8 cellular contexts compared by ENCODE assay signal in genomic region chrX:15789979-15790765, GRCh38.
DNase-seq lines count a peak whose midpoint lies in the region; ATAC-seq and TF ChIP-seq lines count a peak whose summit lies in the region.

A gene with protein sequence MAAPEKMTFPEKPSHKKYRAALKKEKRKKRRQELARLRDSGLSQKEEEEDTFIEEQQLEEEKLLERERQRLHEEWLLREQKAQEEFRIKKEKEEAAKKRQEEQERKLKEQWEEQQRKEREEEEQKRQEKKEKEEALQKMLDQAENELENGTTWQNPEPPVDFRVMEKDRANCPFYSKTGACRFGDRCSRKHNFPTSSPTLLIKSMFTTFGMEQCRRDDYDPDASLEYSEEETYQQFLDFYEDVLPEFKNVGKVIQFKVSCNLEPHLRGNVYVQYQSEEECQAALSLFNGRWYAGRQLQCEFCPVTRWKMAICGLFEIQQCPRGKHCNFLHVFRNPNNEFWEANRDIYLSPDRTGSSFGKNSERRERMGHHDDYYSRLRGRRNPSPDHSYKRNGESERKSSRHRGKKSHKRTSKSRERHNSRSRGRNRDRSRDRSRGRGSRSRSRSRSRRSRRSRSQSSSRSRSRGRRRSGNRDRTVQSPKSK (plus strand): TSS chrX:15790484. CDS start chrX:15790496, 12 bp downstream.

- DNase-seq in AG09319 (ENCODE audit: extremely low read depth, low read depth) = peak; percentile 30
- peak; percentile 90 for DNase-seq in NCI-H345 (lab: John Stamatoyannopoulos, UW)
- peak; percentile 60 to 81 (median 68) for DNase-seq in activated CD4-positive, CD25-positive, alpha-beta regulatory T cell (lab: John Stamatoyannopoulos, UW)
- DNase-seq in cerebellar cortex (ENCODE audit: low spot score) = peak; percentile 81
- peak; percentile 70 for DNase-seq in kidney glomerular epithelial cell (lab: John Stamatoyannopoulos, UW)
- peak; percentile 79 to 91 for DNase-seq in stimulated activated CD4-positive, alpha-beta T cell treated with anti-CD3 and anti-CD28 coated beads, Interleukin-15, amount 100 ng/mL, for 48 hours (ENCODE audit: low read depth in 2 of 2)

- ATAC-seq in HG03159 (IDR thresholded peaks at IDR 0.05; ENCODE audit: unreplicated experiment) = peak; percentile 92

- peak; percentile 10 for TF ChIP-seq CTCF in AG09319 (IDR thresholded peaks at IDR 0.05; ENCODE audit: low read depth, low read length)

- in situ Hi-C loops in GM18951 (cut with MboI; ENCODE audit: low sequenced_read_pairs, unreplicated experiment) = no loop called here

- TF ChIP-seq POLR2A in GM18951 (IDR thresholded peaks at IDR 0.05; ENCODE audit: extremely low read depth, insufficient read depth, insufficient read length) = peak; percentile 88

Comparison
In these comparisons a context has a peak if more than half of its experiments do, and no peak if none do; other contexts are left out.
1. Peak in every context shown above with its lines: DNase-seq and ATAC-seq.
2. DNase-seq: peak in every context shown above with its lines; median percentile 90 in NCI-H345; 85 in stimulated activated CD4-positive, alpha-beta T cell treated with anti-CD3 and anti-CD28 coated beads, Interleukin-15, amount 100 ng/mL, for 48 hours; 81 in cerebellar cortex; 70 in kidney glomerular epithelial cell; 68 in activated CD4-positive, CD25-positive, alpha-beta regulatory T cell; 30 in AG09319.